Comparison of ENCODE assay signal across 13 cellular contexts in genomic region chr12:92085040-92085439, GRCh38.
DNase-seq lines count a peak whose midpoint lies in the region; ATAC-seq and TF ChIP-seq lines count a peak whose summit lies in the region.
"Had no signal": no experiment of that assay in that cellular context is flagged by ENCODE, and none has a peak within 500 bp of the region (broad histone marks: within the 10 kb centered on the region; RNA-seq: fewer than 3 reads in every experiment).

No MANE protein-coding gene starts in this region.

- CTCF ChIA-PET in activated CD8-positive, alpha-beta T cell treated with anti-CD3 and anti-CD28 coated beads for 36 hours (lab: Charles Lee): interaction anchor here (0.7 to 1.1 kb wide), 3 partner anchors 8 to 128 kb away, joined by 3 to 5 read pairs (median 3); no protein-coding TSS in a partner anchor
- CTCF ChIA-PET in activated CD8-positive, alpha-beta T cell treated with anti-CD3 and anti-CD28 coated beads, Interleukin-2, amount 10 ng/mL, durations not matched to agents 7 days and 5 days (lab: Charles Lee): interaction anchor here (0.9 to 1.9 kb wide), 6 partner anchors 10 to 61 kb away, joined by 3 to 9 read pairs (median 4); partner anchors contain the start of gene BTG1

- peaks cover 46% of the 10 kb centered on the region for H3K4me1 Mint-ChIP-seq in activated CD8-positive, alpha-beta T cell treated with anti-CD3 and anti-CD28 coated beads for 36 hours (ENCODE audit: low read depth)
- peaks cover 28% of the 10 kb centered on the region for H3K4me1 Mint-ChIP-seq in activated CD8-positive, alpha-beta T cell treated with anti-CD3 and anti-CD28 coated beads, Interleukin-2, amount 10 ng/mL, durations not matched to agents 7 days and 5 days (ENCODE audit: low read depth)
- H3K4me1 Mint-ChIP-seq in activated naive CD8-positive, alpha-beta T cell treated with anti-CD3 and anti-CD28 coated beads for 36 hours: peaks cover 52% of the 10 kb centered on the region
- peaks cover 34% of the 10 kb centered on the region for H3K4me1 Mint-ChIP-seq in stimulated activated effector memory CD8-positive, alpha-beta T cell treated with anti-CD3 and anti-CD28 coated beads, Interleukin-12 subunit alpha, Interleukin-12 subunit beta, amount 100 ng/mL, for 72 hours

- no peaks in the 10 kb centered on the region for H3K27me3 Mint-ChIP-seq in activated CD8-positive, alpha-beta T cell treated with anti-CD3 and anti-CD28 coated beads for 36 hours
- no peaks in the 10 kb centered on the region for H3K27me3 Mint-ChIP-seq in activated CD8-positive, alpha-beta T cell treated with anti-CD3 and anti-CD28 coated beads, Interleukin-2, amount 10 ng/mL, durations not matched to agents 7 days and 5 days (ENCODE audit: low read depth)
- no peaks in the 10 kb centered on the region for H3K27me3 Mint-ChIP-seq in activated naive CD8-positive, alpha-beta T cell treated with anti-CD3 and anti-CD28 coated beads for 36 hours

- peak; percentile 31 for DNase-seq in activated CD8-positive, alpha-beta T cell treated with anti-CD3 and anti-CD28 coated beads for 36 hours
- no peak for DNase-seq in activated CD8-positive, alpha-beta T cell treated with anti-CD3 and anti-CD28 coated beads, Interleukin-2, amount 10 ng/mL, durations not matched to agents 7 days and 5 days
- no peak for DNase-seq in activated naive CD8-positive, alpha-beta T cell treated with anti-CD3 and anti-CD28 coated beads for 36 hours
- no peak for DNase-seq in stimulated activated effector memory CD8-positive, alpha-beta T cell treated with anti-CD3 and anti-CD28 coated beads, Interleukin-12 subunit alpha, Interleukin-12 subunit beta, amount 100 ng/mL, for 72 hours (ENCODE audit: low spot score in 2 of 2)
- no peak for DNase-seq in cortex of kidney (lab: John Stamatoyannopoulos, UW)
- no peak for DNase-seq in Right ventricle myocardium inferior (ENCODE audit: missing footprints)
- no peak for DNase-seq in NCI-H446 treated with DMSO at 0.1 percent for 48 hours (lab: John Stamatoyannopoulos, UW)
- DNase-seq: COR-L47, gastrocnemius medialis, immature natural killer cell, occipital lobe had no signal

- ATAC-seq in activated CD8-positive, alpha-beta T cell treated with anti-CD3 and anti-CD28 coated beads for 36 hours: peak; percentile 70
- no peak for ATAC-seq in activated CD8-positive, alpha-beta T cell treated with anti-CD3 and anti-CD28 coated beads, Interleukin-2, amount 10 ng/mL, durations not matched to agents 7 days and 5 days
- ATAC-seq in HG02938 (IDR thresholded peaks at IDR 0.05; ENCODE audit: unreplicated experiment) (peak; percentile 60), Right ventricle myocardium inferior (no peak)
- ATAC-seq in stimulated activated effector memory CD8-positive, alpha-beta T cell treated with anti-CD3 and anti-CD28 coated beads, Interleukin-12 subunit alpha, Interleukin-12 subunit beta, amount 100 ng/mL, for 72 hours: peak; percentile 60
- ATAC-seq: gastrocnemius medialis, SK-N-SH treated with all-trans-retinoic acid at 6 μM for 48 hours had no signal

- no peak for TF ChIP-seq CTCF in activated CD8-positive, alpha-beta T cell treated with anti-CD3 and anti-CD28 coated beads for 36 hours (IDR thresholded peaks at IDR 0.05)

- H3K27ac Mint-ChIP-seq in activated CD8-positive, alpha-beta T cell treated with anti-CD3 and anti-CD28 coated beads for 36 hours: no peak overlapping the region
- H3K27ac Mint-ChIP-seq in activated CD8-positive, alpha-beta T cell treated with anti-CD3 and anti-CD28 coated beads, Interleukin-2, amount 10 ng/mL, durations not matched to agents 7 days and 5 days: no peak overlapping the region
- peak overlapping the region; percentile 3 for H3K27ac Mint-ChIP-seq in activated naive CD8-positive, alpha-beta T cell treated with anti-CD3 and anti-CD28 coated beads for 36 hours
- no peak overlapping the region for H3K27ac Mint-ChIP-seq in stimulated activated effector memory CD8-positive, alpha-beta T cell treated with anti-CD3 and anti-CD28 coated beads, Interleukin-12 subunit alpha, Interleukin-12 subunit beta, amount 100 ng/mL, for 72 hours
- H3K27ac Mint-ChIP-seq: immature natural killer cell had no signal

- H3K36me3 Mint-ChIP-seq in activated CD8-positive, alpha-beta T cell treated with anti-CD3 and anti-CD28 coated beads for 36 hours (ENCODE audit: low read depth): no peaks in the 10 kb centered on the region
- H3K36me3 Mint-ChIP-seq in activated CD8-positive, alpha-beta T cell treated with anti-CD3 and anti-CD28 coated beads, Interleukin-2, amount 10 ng/mL, durations not matched to agents 7 days and 5 days (ENCODE audit: low read depth): no peaks in the 10 kb centered on the region
- H3K36me3 Mint-ChIP-seq in activated naive CD8-positive, alpha-beta T cell treated with anti-CD3 and anti-CD28 coated beads for 36 hours: peaks cover 22% of the 10 kb centered on the region
- no peaks in the 10 kb centered on the region for H3K36me3 Mint-ChIP-seq in stimulated activated effector memory CD8-positive, alpha-beta T cell treated with anti-CD3 and anti-CD28 coated beads, Interleukin-12 subunit alpha, Interleukin-12 subunit beta, amount 100 ng/mL, for 72 hours

- intact Hi-C loops in activated CD8-positive, alpha-beta T cell treated with anti-CD3 and anti-CD28 coated beads for 36 hours (cut with micrococcal nuclease): no loop called here
- intact Hi-C loops in Right ventricle myocardium inferior (cut with DNase I): no loop called here

- H3K9me3 Mint-ChIP-seq in activated CD8-positive, alpha-beta T cell treated with anti-CD3 and anti-CD28 coated beads for 36 hours: no peaks in the 10 kb centered on the region
- peaks cover 3% of the 10 kb centered on the region for H3K9me3 Mint-ChIP-seq in activated CD8-positive, alpha-beta T cell treated with anti-CD3 and anti-CD28 coated beads, Interleukin-2, amount 10 ng/mL, durations not matched to agents 7 days and 5 days (ENCODE audit: insufficient read depth)
- H3K9me3 Mint-ChIP-seq in activated naive CD8-positive, alpha-beta T cell treated with anti-CD3 and anti-CD28 coated beads for 36 hours: no peaks in the 10 kb centered on the region
- H3K9me3 Mint-ChIP-seq in stimulated activated effector memory CD8-positive, alpha-beta T cell treated with anti-CD3 and anti-CD28 coated beads, Interleukin-12 subunit alpha, Interleukin-12 subunit beta, amount 100 ng/mL, for 72 hours: no peaks in the 10 kb centered on the region
- H3K9me3 Mint-ChIP-seq: immature natural killer cell had no signal

- POLR2A ChIA-PET in activated CD8-positive, alpha-beta T cell treated with anti-CD3 and anti-CD28 coated beads for 36 hours (lab: Charles Lee): interaction anchor here (0.6 to 1.5 kb wide), 4 partner anchors 12 to 527 kb away, joined by 3 to 8 read pairs (median 5); no protein-coding TSS in a partner anchor
- POLR2A ChIA-PET in activated CD8-positive, alpha-beta T cell treated with anti-CD3 and anti-CD28 coated beads, Interleukin-2, amount 10 ng/mL, durations not matched to agents 7 days and 5 days (lab: Charles Lee): interaction anchor here (0.6 to 2.0 kb wide), 2 partner anchors 10 to 52 kb away, joined by 3 to 5 read pairs; no protein-coding TSS in a partner anchor

- H3K4me3 Mint-ChIP-seq in activated CD8-positive, alpha-beta T cell treated with anti-CD3 and anti-CD28 coated beads for 36 hours: no peak overlapping the region
- H3K4me3 Mint-ChIP-seq in activated CD8-positive, alpha-beta T cell treated with anti-CD3 and anti-CD28 coated beads, Interleukin-2, amount 10 ng/mL, durations not matched to agents 7 days and 5 days: no peak overlapping the region
- H3K4me3 Mint-ChIP-seq in activated naive CD8-positive, alpha-beta T cell treated with anti-CD3 and anti-CD28 coated beads for 36 hours: no peak overlapping the region
- no peak overlapping the region for H3K4me3 Mint-ChIP-seq in stimulated activated effector memory CD8-positive, alpha-beta T cell treated with anti-CD3 and anti-CD28 coated beads, Interleukin-12 subunit alpha, Interleukin-12 subunit beta, amount 100 ng/mL, for 72 hours
- H3K4me3 Mint-ChIP-seq: immature natural killer cell had no signal

Comparison
In these comparisons a context has a peak if more than half of its experiments do, and no peak if none do; other contexts are left out.
1. ATAC-seq: peak in activated CD8-positive, alpha-beta T cell treated with anti-CD3 and anti-CD28 coated beads for 36 hours (single experiment), HG02938 (single experiment) and stimulated activated effector memory CD8-positive, alpha-beta T cell treated with anti-CD3 and anti-CD28 coated beads, Interleukin-12 subunit alpha, Interleukin-12 subunit beta, amount 100 ng/mL, for 72 hours (single experiment); none in activated CD8-positive, alpha-beta T cell treated with anti-CD3 and anti-CD28 coated beads, Interleukin-2, amount 10 ng/mL, durations not matched to agents 7 days and 5 days (single experiment) and Right ventricle myocardium inferior (single experiment).